In the genomic region with DNA sequence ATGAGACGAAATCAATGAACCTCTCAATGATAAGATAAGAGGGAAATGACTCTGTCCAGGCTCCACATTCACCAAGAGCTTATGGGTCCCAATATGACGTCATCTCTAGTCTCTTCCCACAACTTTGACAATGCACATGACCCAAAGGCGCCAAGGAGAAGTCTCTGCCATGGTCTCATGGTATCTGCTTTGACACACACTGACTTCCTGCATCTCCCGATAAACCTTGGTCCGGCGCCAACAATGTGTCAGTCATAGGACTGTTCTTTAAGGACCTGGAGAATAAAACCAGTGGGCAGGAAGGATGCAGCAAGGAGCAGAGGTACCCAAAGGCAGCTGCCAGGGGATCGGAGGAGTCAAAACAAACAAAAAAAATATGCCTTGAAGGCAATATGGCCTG, we compare ENCODE assay signal across 20 cellular contexts. TPM values are rescaled to one million over a fixed set of nuclear protein-coding genes. Genes with fewer than 3 reads are reported as not detected.
DNase-seq lines count a peak whose midpoint lies in the region; ATAC-seq, FAIRE-seq and TF ChIP-seq lines count a peak whose summit lies in the region.
"Had no signal": no experiment of that assay in that cellular context is flagged by ENCODE, and none has a peak within 500 bp of the region (broad histone marks: within the 10 kb centered on the region; RNA-seq: fewer than 3 reads in every experiment).

No MANE protein-coding gene starts in this region.

- DNase-seq in NCI-H2029 (lab: John Stamatoyannopoulos, UW) (peak; percentile 16), NCI-H2029 treated with DMSO at 0.1 percent for 48 hours (lab: John Stamatoyannopoulos, UW) (no peak), NCI-H2171 treated with DMSO at 0.1 percent for 48 hours (lab: John Stamatoyannopoulos, UW) (peak; percentile 60), astrocyte of the hippocampus (ENCODE audit: low read depth, low spot score) (peak; percentile 29), lower lobe of right lung (peak; percentile 59), GM12892 (ENCODE audit: insufficient read length) (no peak)
- DNase-seq in activated T-cell treated with anti-CD3 and anti-CD28 coated beads, Interleukin-2, amount 50 U/mL, for 24 hours, result no peak
- DNase-seq: activated naive CD4-positive, alpha-beta T cell; CD4-positive, alpha-beta memory T cell; effector CD4-positive, alpha-beta T cell; NCI-H1436; NCI-H510A treated with DMSO at 0.1 percent for 48 hours; tibial artery had no signal

- ATAC-seq in lower lobe of right lung, result peak in 1 of 2 donors; percentile 7
- no peak for ATAC-seq in HG03196 (IDR thresholded peaks at IDR 0.05; ENCODE audit: unreplicated experiment)
- ATAC-seq: left lung had no signal

- H3K4me3 ChIP-seq in lower lobe of right lung, result no peak overlapping the region
- H3K4me3 ChIP-seq: left lung, pancreas, skin epidermis, tibial artery had no signal

- H3K36me3 ChIP-seq in lower lobe of right lung, result no peaks in the 10 kb centered on the region
- H3K36me3 ChIP-seq: left lung, pancreas had no signal

- no peak for FAIRE-seq in GM12892 (lab: Jason Lieb, UNC)
- FAIRE-seq: A204.1, G401.6, pancreas had no signal

- no peaks in the 10 kb centered on the region for H3K9me3 Mint-ChIP-seq in activated T-cell treated with anti-CD3 and anti-CD28 coated beads, Interleukin-2, amount 50 U/mL, for 24 hours

- no peaks in the 10 kb centered on the region for H3K27me3 ChIP-seq in lower lobe of right lung (ENCODE audit: low read depth)
- H3K27me3 ChIP-seq: left lung, pancreas, tibial artery had no signal

- no peak overlapping the region for H3K4me3 Mint-ChIP-seq in activated T-cell treated with anti-CD3 and anti-CD28 coated beads, Interleukin-2, amount 50 U/mL, for 24 hours
- H3K4me3 Mint-ChIP-seq: CD4-positive, alpha-beta memory T cell; IgD-negative memory B cell had no signal

- TF ChIP-seq CTCF in lower lobe of right lung (IDR thresholded peaks at IDR 0.05), result no peak

- H3K9me3 ChIP-seq in lower lobe of right lung, result no peaks in the 10 kb centered on the region
- H3K9me3 ChIP-seq: pancreas had no signal

- H3K4me1 ChIP-seq in lower lobe of right lung, result no peaks in the 10 kb centered on the region
- H3K4me1 ChIP-seq: left lung, pancreas, tibial artery had no signal

- intact Hi-C loops in lower lobe of right lung (cut with DNase I), result no loop called here

- peaks cover 3% of the 10 kb centered on the region for H3K4me1 Mint-ChIP-seq in activated T-cell treated with anti-CD3 and anti-CD28 coated beads, Interleukin-2, amount 50 U/mL, for 24 hours (ENCODE audit: low read depth)
- H3K4me1 Mint-ChIP-seq: IgD-negative memory B cell had no signal

- no peak overlapping the region for H3K27ac Mint-ChIP-seq in activated T-cell treated with anti-CD3 and anti-CD28 coated beads, Interleukin-2, amount 50 U/mL, for 24 hours
- H3K27ac Mint-ChIP-seq: CD4-positive, alpha-beta memory T cell; IgD-negative memory B cell had no signal

- no peak overlapping the region for H3K27ac ChIP-seq in lower lobe of right lung
- H3K27ac ChIP-seq: left lung, pancreas, skin epidermis, tibial artery had no signal

- H3K36me3 Mint-ChIP-seq in activated T-cell treated with anti-CD3 and anti-CD28 coated beads, Interleukin-2, amount 50 U/mL, for 24 hours (ENCODE audit: low read depth), result no peaks in the 10 kb centered on the region
- H3K36me3 Mint-ChIP-seq: CD4-positive, alpha-beta memory T cell had no signal

- TF ChIP-seq POLR2A in GM12892 (IDR thresholded peaks at IDR 0.05; ENCODE audit: low read depth, low read length), result no peak

- peaks cover 24% of the 10 kb centered on the region for H3K27me3 Mint-ChIP-seq in activated T-cell treated with anti-CD3 and anti-CD28 coated beads, Interleukin-2, amount 50 U/mL, for 24 hours

RNA-seq across cellular contexts. Expression of a gene that starts 46.9 kb away (rescaled TPM):
- total RNA-seq in lower lobe of right lung, result 18.4 TPM
- polyA plus RNA-seq in GM12892 (2012; ENCODE audit: missing spikeins), result 0.13 TPM
- polyA plus RNA-seq: CD4-positive, alpha-beta memory T cell; IgD-negative memory B cell had no signal

Comparison
In these comparisons a context has a peak if more than half of its experiments do, and no peak if none do; other contexts are left out.
1. DNase-seq: peak in NCI-H2029 (single experiment), NCI-H2171 treated with DMSO at 0.1 percent for 48 hours (single experiment), astrocyte of the hippocampus (single experiment) and lower lobe of right lung (single experiment); none in NCI-H2029 treated with DMSO at 0.1 percent for 48 hours (single experiment), activated T-cell treated with anti-CD3 and anti-CD28 coated beads, Interleukin-2, amount 50 U/mL, for 24 hours (single experiment) and GM12892 (single experiment).